Comparison of ENCODE assay signal across 8 cellular contexts in genomic region chr3:12999147-13000140, GRCh38.
DNase-seq lines count a peak whose midpoint lies in the region; ATAC-seq lines count a peak whose summit lies in the region.

No MANE protein-coding gene starts in this region.

- peaks cover 56% of the 10 kb centered on the region for H3K4me1 Mint-ChIP-seq in activated T-helper 17 cell treated with anti-CD3 and anti-CD28 coated beads, Interleukin-2, amount 50 U/mL, for 72 hours

- DNase-seq in activated CD4-positive, alpha-beta T cell treated with anti-CD3 and anti-CD28 coated beads, Interleukin-2, amount 50 U/mL, for 48 hours = no peak
- DNase-seq in GDM1 (lab: John Stamatoyannopoulos, UW) (no peak), COLO668 (lab: John Stamatoyannopoulos, UW; ENCODE audit: unreplicated experiment) (no peak)

- peak; percentile 47 for ATAC-seq in GM18907 (IDR thresholded peaks at IDR 0.05; ENCODE audit: unreplicated experiment)
- ATAC-seq in HG03139 (IDR thresholded peaks at IDR 0.05; ENCODE audit: unreplicated experiment) = peak; percentile 39
- no peak for ATAC-seq in activated T-helper 17 cell treated with anti-CD3 and anti-CD28 coated beads, Interleukin-2, amount 50 U/mL, for 72 hours (replicated peaks)
- ATAC-seq in HG03565 (IDR thresholded peaks at IDR 0.05; ENCODE audit: unreplicated experiment) = no peak

- H3K27me3 Mint-ChIP-seq in activated T-helper 17 cell treated with anti-CD3 and anti-CD28 coated beads, Interleukin-2, amount 50 U/mL, for 72 hours = no peaks in the 10 kb centered on the region

- no peaks in the 10 kb centered on the region for H3K9me3 ChIP-seq in mucosa of rectum (ENCODE audit: control insufficient read depth in 2 of 2, low read length in 2 of 2)

- peaks cover 19 to 25% of the 10 kb centered on the region in 2 donors for H3K4me1 ChIP-seq in mucosa of rectum (ENCODE audit: control insufficient read depth in 2 of 2, insufficient read depth in 2 of 2, low read length in 2 of 2)

- peak overlapping the region; percentile 74 to 85 for H3K9ac ChIP-seq in mucosa of rectum (ENCODE audit: low read depth in 1 of 2, low read length in 2 of 2)

- H3K9me3 Mint-ChIP-seq in activated T-helper 17 cell treated with anti-CD3 and anti-CD28 coated beads, Interleukin-2, amount 50 U/mL, for 72 hours = no peaks in the 10 kb centered on the region

- H3K4me3 Mint-ChIP-seq in activated T-helper 17 cell treated with anti-CD3 and anti-CD28 coated beads, Interleukin-2, amount 50 U/mL, for 72 hours = peak overlapping the region; percentile 0

- H3K27ac Mint-ChIP-seq in activated T-helper 17 cell treated with anti-CD3 and anti-CD28 coated beads, Interleukin-2, amount 50 U/mL, for 72 hours = peak overlapping the region; percentile 37

- H3K27ac ChIP-seq in mucosa of rectum (ENCODE audit: low read depth in 2 of 2, low read length in 2 of 2) = peak overlapping the region; percentile 91

- no peaks in the 10 kb centered on the region for H3K36me3 ChIP-seq in mucosa of rectum (ENCODE audit: control insufficient read depth in 2 of 2, insufficient read depth in 2 of 2, low read length in 2 of 2)

- H3K4me3 ChIP-seq in mucosa of rectum (ENCODE audit: low read length in 2 of 2) = peak overlapping the region; percentile 60 to 69

- no peaks in the 10 kb centered on the region for H3K27me3 ChIP-seq in mucosa of rectum (ENCODE audit: control insufficient read depth in 2 of 2, insufficient read depth in 2 of 2, low read length in 2 of 2)

- peaks cover 74% of the 10 kb centered on the region for H3K36me3 Mint-ChIP-seq in activated T-helper 17 cell treated with anti-CD3 and anti-CD28 coated beads, Interleukin-2, amount 50 U/mL, for 72 hours (ENCODE audit: low read depth)

Comparison
In these comparisons a context has a peak if more than half of its experiments do, and no peak if none do; other contexts are left out.
1. ATAC-seq: peak in GM18907 (single experiment) and HG03139 (single experiment); none in activated T-helper 17 cell treated with anti-CD3 and anti-CD28 coated beads, Interleukin-2, amount 50 U/mL, for 72 hours (single experiment) and HG03565 (single experiment).